ENCODE assay signal across 1 cellular context in genomic region chr1:204751480-204751879, GRCh38.
TF ChIP-seq lines count a peak whose summit lies in the region.

No MANE protein-coding gene starts in this region.

TF ChIP-seq in GM23338, 12 proteins besides CTCF, POLR2A, EP300 and RAD21 (continued from another document):
- no peak for TF ChIP-seq JUNB (IDR thresholded peaks at IDR 0.05; ENCODE audit: unreplicated experiment)
- no peak for TF ChIP-seq REST (IDR thresholded peaks at IDR 0.05; ENCODE audit: unreplicated experiment)
- TF ChIP-seq ETS1 (IDR thresholded peaks at IDR 0.05) = no peak
